27 cellular contexts compared by ENCODE assay signal in the genomic region with DNA sequence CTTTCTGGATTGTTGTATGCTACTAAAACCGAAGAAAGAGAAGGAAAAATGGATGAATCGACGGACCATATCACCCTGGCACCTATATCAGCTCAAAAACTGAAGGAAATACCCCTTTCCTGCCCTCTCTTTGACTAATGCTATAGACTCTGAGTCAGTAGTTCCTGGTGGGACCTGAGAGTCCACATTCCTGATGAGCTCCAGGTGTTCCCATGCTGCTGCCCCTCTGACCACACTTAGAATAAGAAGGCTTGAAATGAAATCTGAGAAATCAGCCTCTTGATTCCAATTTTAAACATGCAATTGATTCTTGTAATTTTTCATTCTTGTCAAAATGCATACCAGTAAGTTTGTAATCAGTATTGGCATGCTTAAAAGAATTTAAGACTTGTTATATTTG.
DNase-seq lines count a peak whose midpoint lies in the region; ATAC-seq, FAIRE-seq and TF ChIP-seq lines count a peak whose summit lies in the region.
"Had no signal": no experiment of that assay in that cellular context is flagged by ENCODE, and none has a peak within 500 bp of the region (broad histone marks: within the 10 kb centered on the region; RNA-seq: fewer than 3 reads in every experiment).

No MANE protein-coding gene starts in this region.

- intact Hi-C loops in Calu3 (cut with micrococcal nuclease; ENCODE audit: unreplicated experiment): loop anchor here (2.0 to 10.0 kb wide), 4 partner anchors 274 to 627 kb away; partner anchors contain the start of gene SOX4

- BruUV-seq in Calu3 (replicated peaks; lab: Mats Ljungman, UMichigan): no TSS peak

- no peaks in the 10 kb centered on the region for H3K79me2 ChIP-seq in keratinocyte (ENCODE audit: control insufficient read depth, insufficient read depth, low read length)

- H3K27ac ChIP-seq in keratinocyte (ENCODE audit: control insufficient read depth, insufficient read depth, low read length): peak overlapping the region; percentile 72
- H3K27ac ChIP-seq: adrenal gland, BLaER1, colonic mucosa, KMS-11, prostate gland had no signal

- H3K9me3 ChIP-seq in keratinocyte (ENCODE audit: control insufficient read depth, low read depth, low read length): no peaks in the 10 kb centered on the region
- H3K9me3 ChIP-seq: adrenal gland, BLaER1, colonic mucosa, prostate gland had no signal

- no peaks in the 10 kb centered on the region for H3K27me3 ChIP-seq in keratinocyte (ENCODE audit: control insufficient read depth, extremely low read depth, insufficient read depth, low read length)
- H3K27me3 ChIP-seq: adrenal gland, BLaER1, colonic mucosa had no signal

- no peaks in the 10 kb centered on the region for H3K9me3 Mint-ChIP-seq in Calu3 (ENCODE audit: low read depth, unreplicated experiment)
- H3K9me3 Mint-ChIP-seq: neural crest cell had no signal

- no peak for ATAC-seq in HG03565 (IDR thresholded peaks at IDR 0.05; ENCODE audit: unreplicated experiment)
- ATAC-seq: activated CD4-positive, CD25-positive, alpha-beta regulatory T cell treated with anti-CD3 and anti-CD28 coated beads, Interleukin-2, amount 50 U/mL, for 24 hours; left ventricle myocardium superior had no signal

- CTCF ChIA-PET in Calu3 (lab: Charles Lee): interaction anchor here (0.9 to 1.4 kb wide), 3 partner anchors 14 to 628 kb away, joined by 3 read pairs; partner anchors contain the start of gene SOX4

- no peaks in the 10 kb centered on the region for H3K36me3 Mint-ChIP-seq in Calu3 (ENCODE audit: insufficient read depth, unreplicated experiment)

- dilution Hi-C loops in keratinocyte (cut with MboI; ENCODE audit: extremely low pct_ligation_motif_present, low sequenced_read_pairs): no loop called here

- TF ChIP-seq POLR2A in erythroblast (IDR thresholded peaks at IDR 0.05; ENCODE audit: low read length): no peak

- peaks cover 18% of the 10 kb centered on the region for H3K4me1 ChIP-seq in keratinocyte (ENCODE audit: control insufficient read depth, extremely low read depth, insufficient read depth, low read length)
- H3K4me1 ChIP-seq: adrenal gland, BLaER1, colonic mucosa, prostate gland had no signal

- peak; percentile 85 for FAIRE-seq in keratinocyte (lab: Jason Lieb, UNC)
- FAIRE-seq: endometrium, H54, urothelium cell line had no signal

- H3K4me3 ChIP-seq in fibroblast of the aortic adventitia (ENCODE audit: low read depth, low read length) (no peak overlapping the region), keratinocyte (ENCODE audit: control insufficient read depth in 2 of 3, extremely low read depth in 1 of 3, insufficient read depth in 2 of 3, low read depth in 1 of 3, low read length in 3 of 3) (peak overlapping the region in 2 of 3 experiments; percentile 15 to 53)
- H3K4me3 ChIP-seq: adrenal gland, BLaER1, colonic mucosa, prostate gland had no signal

- H3K36me3 ChIP-seq in keratinocyte (ENCODE audit: control insufficient read depth in 2 of 2, extremely low read depth in 1 of 2, insufficient read depth in 2 of 2, low read length in 2 of 2): no peaks in the 10 kb centered on the region
- H3K36me3 ChIP-seq: adrenal gland, BLaER1, colonic mucosa, prostate gland had no signal

- no peaks in the 10 kb centered on the region for H4K20me1 ChIP-seq in keratinocyte (ENCODE audit: control insufficient read depth, extremely low read depth, insufficient read depth, low read length)
- H4K20me1 ChIP-seq: BLaER1 had no signal

- peak overlapping the region; percentile 34 for H3K4me3 Mint-ChIP-seq in Calu3 (ENCODE audit: low read depth, unreplicated experiment)
- H3K4me3 Mint-ChIP-seq: neural crest cell had no signal

- peak; percentile 98 for TF ChIP-seq EP300 in Ishikawa (IDR thresholded peaks at IDR 0.05; ENCODE audit: borderline replicate concordance)

- H3K9me1 ChIP-seq in keratinocyte (ENCODE audit: control insufficient read depth, extremely low read depth, insufficient read depth, low read length): no peaks in the 10 kb centered on the region

- TF ChIP-seq CTCF in Calu3 (IDR thresholded peaks at IDR 0.05; ENCODE audit: unreplicated experiment) (no peak), fibroblast of the aortic adventitia (IDR thresholded peaks at IDR 0.05; ENCODE audit: insufficient read depth, low read length) (no peak), keratinocyte (optimal IDR thresholded peaks at IDR 0.05 in 1 of 3, IDR thresholded peaks at IDR 0.05 in 1 of 3, conservative IDR thresholded peaks at IDR 0.05 in 1 of 3; ENCODE audit: extremely low read depth in 1 of 3, insufficient read depth in 2 of 3, low read length in 3 of 3) (no peak)

- H3K27ac Mint-ChIP-seq in Calu3 (ENCODE audit: unreplicated experiment): peak overlapping the region; percentile 53

- peak; percentile 38 for TF ChIP-seq RAD21 in Ishikawa (IDR thresholded peaks at IDR 0.05; ENCODE audit: low read depth)

- H3K9ac ChIP-seq in keratinocyte (ENCODE audit: control insufficient read depth, extremely low read depth, insufficient read depth, low read length): peak overlapping the region; percentile 57
- H3K9ac ChIP-seq: BLaER1, KMS-11 had no signal

- H3K4me1 Mint-ChIP-seq in Calu3 (ENCODE audit: low read depth, unreplicated experiment): peaks cover 13% of the 10 kb centered on the region
- H3K4me1 Mint-ChIP-seq: neural crest cell had no signal

- no peaks in the 10 kb centered on the region for H3K27me3 Mint-ChIP-seq in Calu3 (ENCODE audit: unreplicated experiment)

- H2AFZ ChIP-seq in keratinocyte (ENCODE audit: control insufficient read depth, low read length): peak overlapping the region; percentile 32

- DNase-seq in Calu3: peak; percentile 79
- peak; percentile 29 for DNase-seq in fibroblast of the aortic adventitia (ENCODE audit: low read depth)
- DNase-seq in keratinocyte (ENCODE audit: low read depth, low spot score): no peak
- DNase-seq in erythroblast (lab: John Stamatoyannopoulos, UW): no peak
- DNase-seq in activated CD4-positive, CD25-positive, alpha-beta regulatory T cell treated with anti-CD3 and anti-CD28 coated beads, Interleukin-2, amount 50 U/mL, for 72 hours: no peak
- no peak for DNase-seq in NCI-H748 treated with DMSO at 0.1 percent for 48 hours (lab: John Stamatoyannopoulos, UW)
- DNase-seq: ACHN; activated naive CD4-positive, alpha-beta T cell; activated T-cell treated with anti-CD3 and anti-CD28 coated beads, Interleukin-2, amount 50 U/mL, for 1 hour; adrenal gland; colonic mucosa; EL; left ventricle myocardium superior; NCI-H146; NCI-H69; Right ventricle myocardium superior; substantia nigra had no signal

- peak overlapping the region; percentile 84 for H3K4me2 ChIP-seq in keratinocyte (ENCODE audit: control insufficient read depth, extremely low read depth, insufficient read depth, low read depth, low read length)
- H3K4me2 ChIP-seq: BLaER1, KMS-11 had no signal

TF ChIP-seq in Ishikawa, 13 proteins besides CTCF, POLR2A, EP300 and RAD21:
- TF ChIP-seq CEBPB (IDR thresholded peaks at IDR 0.05) (peak; percentile 28; the same call in 1 of the 2 replicates), ZBTB7A (IDR thresholded peaks at IDR 0.05; ENCODE audit: low read depth) (no peak), CREB1 (IDR thresholded peaks at IDR 0.05; ENCODE audit: low read depth) (no peak), FOXM1 (IDR thresholded peaks at IDR 0.05; ENCODE audit: borderline replicate concordance, low read depth) (peak; percentile 93), TAF1 (IDR thresholded peaks at IDR 0.05; ENCODE audit: low read depth) (peak; percentile 39; the same call in 1 of the 2 replicates), EGR1 (IDR thresholded peaks at IDR 0.05) (no peak), NFIC (IDR thresholded peaks at IDR 0.05) (peak; percentile 79), TCF12 (IDR thresholded peaks at IDR 0.05; ENCODE audit: low read depth) (peak; percentile 98), REST (IDR thresholded peaks at IDR 0.05; ENCODE audit: low read depth) (no peak), TEAD4 (IDR thresholded peaks at IDR 0.05) (peak; percentile 97), YY1 (IDR thresholded peaks at IDR 0.05; ENCODE audit: low read depth) (0 out of 2 replicates have a peak, but pooled peaks have one; percentile 38)
- TF ChIP-seq, protein P1, sequence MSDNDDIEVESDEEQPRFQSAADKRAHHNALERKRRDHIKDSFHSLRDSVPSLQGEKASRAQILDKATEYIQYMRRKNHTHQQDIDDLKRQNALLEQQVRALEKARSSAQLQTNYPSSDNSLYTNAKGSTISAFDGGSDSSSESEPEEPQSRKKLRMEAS (IDR thresholded peaks at IDR 0.05): peak; percentile 66
- TF ChIP-seq, protein P2, sequence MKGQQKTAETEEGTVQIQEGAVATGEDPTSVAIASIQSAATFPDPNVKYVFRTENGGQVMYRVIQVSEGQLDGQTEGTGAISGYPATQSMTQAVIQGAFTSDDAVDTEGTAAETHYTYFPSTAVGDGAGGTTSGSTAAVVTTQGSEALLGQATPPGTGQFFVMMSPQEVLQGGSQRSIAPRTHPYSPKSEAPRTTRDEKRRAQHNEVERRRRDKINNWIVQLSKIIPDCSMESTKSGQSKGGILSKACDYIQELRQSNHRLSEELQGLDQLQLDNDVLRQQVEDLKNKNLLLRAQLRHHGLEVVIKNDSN (IDR thresholded peaks at IDR 0.05): peak; percentile 26; the same call in 1 of the 2 replicates

Comparison
In these comparisons a context has a peak if more than half of its experiments do, and no peak if none do; other contexts are left out.
1. DNase-seq: peak in Calu3 (single experiment) and fibroblast of the aortic adventitia (single experiment); none in keratinocyte (single experiment), erythroblast (0 of 2), activated CD4-positive, CD25-positive, alpha-beta regulatory T cell treated with anti-CD3 and anti-CD28 coated beads, Interleukin-2, amount 50 U/mL, for 72 hours (single experiment) and NCI-H748 treated with DMSO at 0.1 percent for 48 hours (single experiment).